8 cellular contexts compared by ENCODE assay signal in genomic region chr11:2377511-2378443, GRCh38. TPM values are rescaled to one million over a fixed set of nuclear protein-coding genes. Genes with fewer than 3 reads are reported as not detected.
A peak's percentile ranks its signal among the peaks of the same experiment; 100 is the strongest.
DNase-seq lines count a peak whose midpoint lies in the region; ATAC-seq, FAIRE-seq and TF ChIP-seq lines count a peak whose summit lies in the region.

No MANE protein-coding gene starts in this region.

- H3K27ac ChIP-seq in kidney (ENCODE audit: low read depth in 2 of 2, low read length in 2 of 2), result peak overlapping the region; percentile 83 to 95

- intact Hi-C loops in kidney (cut with DNase I), result no loop called here

- FAIRE-seq in bronchial epithelial cell (lab: Jason Lieb, UNC) (no peak), kidney (lab: Jason Lieb, UNC) (no peak)

- peak overlapping the region; percentile 93 for H3K4me3 ChIP-seq in bronchial epithelial cell (ENCODE audit: low read depth, low read length)
- H3K4me3 ChIP-seq in kidney (ENCODE audit: low read length in 2 of 2), result peak overlapping the region; percentile 66 to 83

- H3K27me3 ChIP-seq in bronchial epithelial cell (ENCODE audit: control insufficient read depth, insufficient read depth, low read length), result no peaks in the 10 kb centered on the region

- peaks cover 49 to 58% of the 10 kb centered on the region in 2 donors for H3K4me1 ChIP-seq in kidney (ENCODE audit: control insufficient read depth in 1 of 2, insufficient read depth in 1 of 2, low read depth in 1 of 2, low read length in 2 of 2)

- ATAC-seq in HG03354 (IDR thresholded peaks at IDR 0.05; ENCODE audit: poor library complexity, severe bottlenecking, unreplicated experiment), result peak; percentile 37

- DNase-seq in NCI-H1092 treated with DMSO at 0.1 percent for 48 hours (lab: John Stamatoyannopoulos, UW), result peak; percentile 14
- no peak for DNase-seq in NCI-H1092 (lab: John Stamatoyannopoulos, UW)
- peak; percentile 69 for DNase-seq in UCSD-AML1 (lab: John Stamatoyannopoulos, UW; ENCODE audit: unreplicated experiment)
- DNase-seq in bronchial epithelial cell (ENCODE audit: low read depth), result no peak
- DNase-seq in kidney, result peak; percentile 91
- DNase-seq in stimulated activated CD4-positive, alpha-beta T cell treated with anti-CD3 and anti-CD28 coated beads, Interleukin-1b, Interleukin-23, amount 100 ng/mL, for 4 hours (ENCODE audit: low read depth in 2 of 2), result peak; percentile 62 to 69
- no peak for DNase-seq in foreskin melanocyte

- peak overlapping the region; percentile 84 to 95 for H3K9ac ChIP-seq in kidney (ENCODE audit: low read length in 2 of 2)

- TF ChIP-seq CTCF in bronchial epithelial cell (IDR thresholded peaks at IDR 0.05; ENCODE audit: insufficient read depth, low read length, severe bottlenecking) (no peak), kidney (IDR thresholded peaks at IDR 0.05; ENCODE audit: borderline replicate concordance, extremely low read depth, insufficient read depth) (no peak)

- H3K36me3 ChIP-seq in bronchial epithelial cell (ENCODE audit: control insufficient read depth, insufficient read depth, low read length) (peaks cover 3% of the 10 kb centered on the region), kidney (ENCODE audit: control insufficient read depth in 1 of 2, insufficient read depth in 2 of 2, low read length in 2 of 2) (no peaks in the 10 kb centered on the region)

- no peaks in the 10 kb centered on the region for H3K9me3 ChIP-seq in kidney (ENCODE audit: control insufficient read depth in 1 of 2, low read length in 2 of 2)

RNA-seq across cellular contexts. Expression of gene CD81, which starts 0.7 kb away (rescaled TPM):
- 133 and 219 TPM in 2 replicates for total RNA-seq in bronchial epithelial cell
- total RNA-seq in kidney, result 950 TPM
- 827 TPM for polyA plus RNA-seq in kidney (ENCODE audit: insufficient read depth, low read depth, low replicate concordance)

RNA-seq across cellular contexts. Expression of gene TSSC4, which starts 22.8 kb away (rescaled TPM):
- total RNA-seq in bronchial epithelial cell, result 80.8 and 86.3 TPM in 2 replicates
- 42.3 TPM for total RNA-seq in kidney
- polyA plus RNA-seq in kidney (ENCODE audit: insufficient read depth, low read depth, low replicate concordance), result 51.4 TPM

Comparison
In these comparisons a context has a peak if more than half of its experiments do, and no peak if none do; other contexts are left out.
1. DNase-seq: peak in NCI-H1092 treated with DMSO at 0.1 percent for 48 hours (single experiment), UCSD-AML1 (single experiment), kidney (single experiment) and stimulated activated CD4-positive, alpha-beta T cell treated with anti-CD3 and anti-CD28 coated beads, Interleukin-1b, Interleukin-23, amount 100 ng/mL, for 4 hours (2 of 2); none in NCI-H1092 (single experiment), bronchial epithelial cell (single experiment) and foreskin melanocyte (single experiment).